In genomic region chr10:97873569-97873968, GRCh38 we compare ENCODE assay signal across 28 cellular contexts. TPM values are rescaled to one million over a fixed set of nuclear protein-coding genes. Genes with fewer than 3 reads are reported as not detected.
"Had no signal": no experiment of that assay in that cellular context is flagged by ENCODE, and none has a peak within 500 bp of the region (broad histone marks: within the 10 kb centered on the region; RNA-seq: fewer than 3 reads in every experiment).

No MANE protein-coding gene starts in this region.

- H3K27me3 ChIP-seq: ovary, vagina had no signal

- H3K27ac ChIP-seq: brain microvascular endothelial cell, left ventricle myocardium inferior, neutrophil, ovary, prostate gland, spleen, vagina, VCaP had no signal

- ATAC-seq: activated T-cell treated with anti-CD3 and anti-CD28 coated beads, Interleukin-2, amount 50 U/mL, for 72 hours; stimulated activated naive CD8-positive, alpha-beta T cell treated with anti-CD3 and anti-CD28 coated beads, Interleukin-15, Interleukin-2, amounts not matched to agents 100 U/mL and 50 U/mL, for 24 hours had no signal

- H3K9me3 ChIP-seq: heart right ventricle, left ventricle myocardium inferior, neutrophil, ovary, prostate gland, spleen, thoracic aorta, vagina had no signal

- DNase-seq: activated CD4-positive, alpha-beta T cell treated with anti-CD3 and anti-CD28 coated beads for 4 hours; activated CD4-positive, alpha-beta T cell treated with anti-CD3 and anti-CD28 coated beads, Interleukin-2, amount 50 U/mL, for 4 hours; activated naive CD4-positive, alpha-beta T cell treated with anti-CD3 and anti-CD28 coated beads for 36 hours; activated naive CD8-positive, alpha-beta T cell treated with anti-CD3 and anti-CD28 coated beads, Interleukin-2, amount 10 ng/mL, durations not matched to agents 7 days and 5 days; activated T-cell treated with anti-CD3 and anti-CD28 coated beads for 4 hours; activated T-cell treated with anti-CD3 and anti-CD28 coated beads, Interleukin-2, amount 50 U/mL, for 72 hours; brain microvascular endothelial cell; cortex of kidney; foreskin melanocyte; heart right ventricle; left ventricle myocardium inferior; mesendoderm; naive B cell; nephron progenitor cell; ovary; retina; stimulated activated naive CD8-positive, alpha-beta T cell treated with anti-CD3 and anti-CD28 coated beads, Interleukin-15, Interleukin-2, amounts not matched to agents 100 U/mL and 50 U/mL, for 24 hours; SW 1271; T-helper 9 cell had no signal

- H3K4me3 ChIP-seq: heart right ventricle, left ventricle myocardium inferior, lung, ovary, prostate gland, spleen, thoracic aorta, vagina had no signal

- H3K36me3 ChIP-seq: brain microvascular endothelial cell, heart right ventricle, left ventricle myocardium inferior, neutrophil, ovary, prostate gland, spleen, thoracic aorta, vagina had no signal

RNA-seq across cellular contexts. Expression of gene GOLGA7B, which starts 23.9 kb away (rescaled TPM):
- total RNA-seq: endothelial cell of umbilical vein, glomerular endothelial cell had no signal
